1 cellular context compared by ENCODE assay signal in genomic region chr17:82890926-82891678, GRCh38.
TF ChIP-seq lines count a peak whose summit lies in the region.

No MANE protein-coding gene starts in this region.

TF ChIP-seq in K562, 482 proteins besides CTCF, POLR2A, EP300 and RAD21:
- TF ChIP-seq RERE (CRISPR knock-in tag; IDR thresholded peaks at IDR 0.05; ENCODE audit: borderline replicate concordance) = no peak
- no peak for TF ChIP-seq ZNF124 (CRISPR knock-in tag; IDR thresholded peaks at IDR 0.05)
- no peak for TF ChIP-seq KLF13 (tag; IDR thresholded peaks at IDR 0.05; ENCODE audit: borderline replicate concordance, low read depth)
- peak; percentile 29; the same call in 1 of the 2 replicates for TF ChIP-seq TCF3 (CRISPR knock-in tag; IDR thresholded peaks at IDR 0.05)
- no peak for TF ChIP-seq TGIF2 (CRISPR knock-in tag; IDR thresholded peaks at IDR 0.05)
- TF ChIP-seq, protein P1, sequence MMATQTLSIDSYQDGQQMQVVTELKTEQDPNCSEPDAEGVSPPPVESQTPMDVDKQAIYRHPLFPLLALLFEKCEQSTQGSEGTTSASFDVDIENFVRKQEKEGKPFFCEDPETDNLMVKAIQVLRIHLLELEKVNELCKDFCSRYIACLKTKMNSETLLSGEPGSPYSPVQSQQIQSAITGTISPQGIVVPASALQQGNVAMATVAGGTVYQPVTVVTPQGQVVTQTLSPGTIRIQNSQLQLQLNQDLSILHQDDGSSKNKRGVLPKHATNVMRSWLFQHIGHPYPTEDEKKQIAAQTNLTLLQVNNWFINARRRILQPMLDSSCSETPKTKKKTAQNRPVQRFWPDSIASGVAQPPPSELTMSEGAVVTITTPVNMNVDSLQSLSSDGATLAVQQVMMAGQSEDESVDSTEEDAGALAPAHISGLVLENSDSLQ (IDR thresholded peaks at IDR 0.05) = peak; percentile 42; the same call in 1 of the 2 replicates
- no peak for TF ChIP-seq NEUROD1 (IDR thresholded peaks at IDR 0.05; ENCODE audit: borderline replicate concordance, low read depth, low read length, partially characterized antibody)
TF ChIP-seq in K562: peak in this region for 2.
